24 cellular contexts compared by ENCODE assay signal in genomic region chr12:62272936-62273552, GRCh38. TPM values are rescaled to one million over a fixed set of nuclear protein-coding genes. Genes with fewer than 3 reads are reported as not detected.
A peak's percentile ranks its signal among the peaks of the same experiment; 100 is the strongest.
DNase-seq lines count a peak whose midpoint lies in the region; ATAC-seq and TF ChIP-seq lines count a peak whose summit lies in the region.
"Had no signal": no experiment of that assay in that cellular context is flagged by ENCODE, and none has a peak within 500 bp of the region (broad histone marks: within the 10 kb centered on the region; RNA-seq: fewer than 3 reads in every experiment).

No MANE protein-coding gene starts in this region.

- POLR2A ChIA-PET in CD8-positive, alpha-beta T cell (lab: Charles Lee): no interaction called here
- POLR2A ChIA-PET in naive thymus-derived CD8-positive, alpha-beta T cell (lab: Charles Lee): no interaction called here

- no peak for ATAC-seq in activated T-cell treated with anti-CD3 and anti-CD28 coated beads, Interleukin-2, amount 50 U/mL, for 4 hours
- no peak for ATAC-seq in CD8-positive, alpha-beta T cell
- no peak for ATAC-seq in naive thymus-derived CD8-positive, alpha-beta T cell

- H3K9me3 ChIP-seq in CD8-positive, alpha-beta T cell (ENCODE audit: low read length): no peaks in the 10 kb centered on the region
- no peaks in the 10 kb centered on the region for H3K9me3 ChIP-seq in effector memory CD4-positive, alpha-beta T cell (ENCODE audit: control insufficient read depth, low read length)
- H3K9me3 ChIP-seq: heart left ventricle, SK-N-SH had no signal

- intact Hi-C loops in CD8-positive, alpha-beta T cell (cut with DNase I, micrococcal nuclease): no loop called here
- intact Hi-C loops in activated T-helper 1 cell treated with anti-CD3 and anti-CD28 coated beads, Interleukin-12 subunit alpha, Interleukin-12 subunit beta, Interleukin-2, Interleukin-4 antibody, amounts not matched to agents 30 ng/mL and 10 ng/mL and 1 ng/mL, durations not matched to agents 14 hours and 24 hours and 36 hours (cut with micrococcal nuclease): loop anchor here (1.0 to 2.0 kb wide), 2 partner anchors 9 to 14 kb away; no protein-coding TSS in a partner anchor

- H3K27me3 Mint-ChIP-seq in activated T-cell treated with anti-CD3 and anti-CD28 coated beads, Interleukin-2, amount 50 U/mL, for 4 hours (ENCODE audit: low read depth): no peaks in the 10 kb centered on the region
- H3K27me3 Mint-ChIP-seq in CD8-positive, alpha-beta T cell (ENCODE audit: low read depth): no peaks in the 10 kb centered on the region
- no peaks in the 10 kb centered on the region for H3K27me3 Mint-ChIP-seq in activated T-helper 1 cell treated with anti-CD3 and anti-CD28 coated beads, Interleukin-12 subunit alpha, Interleukin-12 subunit beta, Interleukin-2, Interleukin-4 antibody, amounts not matched to agents 30 ng/mL and 10 ng/mL and 1 ng/mL, durations not matched to agents 14 hours and 24 hours and 36 hours (ENCODE audit: insufficient read depth)
- no peaks in the 10 kb centered on the region for H3K27me3 Mint-ChIP-seq in naive thymus-derived CD8-positive, alpha-beta T cell
- H3K27me3 Mint-ChIP-seq: activated naive CD4-positive, alpha-beta T cell treated with anti-CD3 and anti-CD28 coated beads, Interleukin-2, amount 10 ng/mL, durations not matched to agents 7 days and 5 days had no signal

- H3K9me3 Mint-ChIP-seq in activated T-cell treated with anti-CD3 and anti-CD28 coated beads, Interleukin-2, amount 50 U/mL, for 4 hours: no peaks in the 10 kb centered on the region
- H3K9me3 Mint-ChIP-seq in CD8-positive, alpha-beta T cell: no peaks in the 10 kb centered on the region
- H3K9me3 Mint-ChIP-seq in activated T-helper 1 cell treated with anti-CD3 and anti-CD28 coated beads, Interleukin-12 subunit alpha, Interleukin-12 subunit beta, Interleukin-2, Interleukin-4 antibody, amounts not matched to agents 30 ng/mL and 10 ng/mL and 1 ng/mL, durations not matched to agents 14 hours and 24 hours and 36 hours: no peaks in the 10 kb centered on the region
- H3K9me3 Mint-ChIP-seq in naive thymus-derived CD8-positive, alpha-beta T cell: no peaks in the 10 kb centered on the region
- H3K9me3 Mint-ChIP-seq: activated naive CD4-positive, alpha-beta T cell treated with anti-CD3 and anti-CD28 coated beads, Interleukin-2, amount 10 ng/mL, durations not matched to agents 7 days and 5 days had no signal

- CTCF ChIA-PET in CD8-positive, alpha-beta T cell (lab: Charles Lee): no interaction called here

- TF ChIP-seq CTCF in CD8-positive, alpha-beta T cell (IDR thresholded peaks at IDR 0.05): no peak

- H3K36me3 Mint-ChIP-seq in activated T-cell treated with anti-CD3 and anti-CD28 coated beads, Interleukin-2, amount 50 U/mL, for 4 hours (ENCODE audit: insufficient read depth): peaks cover 16% of the 10 kb centered on the region
- H3K36me3 Mint-ChIP-seq in CD8-positive, alpha-beta T cell: peaks cover 17% of the 10 kb centered on the region
- H3K36me3 Mint-ChIP-seq in activated T-helper 1 cell treated with anti-CD3 and anti-CD28 coated beads, Interleukin-12 subunit alpha, Interleukin-12 subunit beta, Interleukin-2, Interleukin-4 antibody, amounts not matched to agents 30 ng/mL and 10 ng/mL and 1 ng/mL, durations not matched to agents 14 hours and 24 hours and 36 hours (ENCODE audit: low read depth): peaks cover 23% of the 10 kb centered on the region
- peaks cover 0 to 11% (median 2%) of the 10 kb centered on the region in 3 donors for H3K36me3 Mint-ChIP-seq in naive thymus-derived CD8-positive, alpha-beta T cell

- H3K4me1 Mint-ChIP-seq in activated T-cell treated with anti-CD3 and anti-CD28 coated beads, Interleukin-2, amount 50 U/mL, for 4 hours (ENCODE audit: low read depth): peaks cover 82% of the 10 kb centered on the region
- peaks cover 90% of the 10 kb centered on the region for H3K4me1 Mint-ChIP-seq in CD8-positive, alpha-beta T cell (ENCODE audit: low read depth)
- peaks cover 78% of the 10 kb centered on the region for H3K4me1 Mint-ChIP-seq in activated T-helper 1 cell treated with anti-CD3 and anti-CD28 coated beads, Interleukin-12 subunit alpha, Interleukin-12 subunit beta, Interleukin-2, Interleukin-4 antibody, amounts not matched to agents 30 ng/mL and 10 ng/mL and 1 ng/mL, durations not matched to agents 14 hours and 24 hours and 36 hours (ENCODE audit: low read depth)
- H3K4me1 Mint-ChIP-seq in naive thymus-derived CD8-positive, alpha-beta T cell: peaks cover 38 to 91% (median 72%) of the 10 kb centered on the region in 4 donors

- H3K4me1 ChIP-seq in CD8-positive, alpha-beta T cell (ENCODE audit: insufficient read depth, low read length): peaks cover 66% of the 10 kb centered on the region
- H3K4me1 ChIP-seq in effector memory CD4-positive, alpha-beta T cell (ENCODE audit: control insufficient read depth, insufficient read depth, low read length, poor library complexity, severe bottlenecking): peaks cover 33% of the 10 kb centered on the region

- peak overlapping the region; percentile 75 for H3K27ac Mint-ChIP-seq in CD8-positive, alpha-beta T cell
- no peak overlapping the region for H3K27ac Mint-ChIP-seq in activated T-helper 1 cell treated with anti-CD3 and anti-CD28 coated beads, Interleukin-12 subunit alpha, Interleukin-12 subunit beta, Interleukin-2, Interleukin-4 antibody, amounts not matched to agents 30 ng/mL and 10 ng/mL and 1 ng/mL, durations not matched to agents 14 hours and 24 hours and 36 hours
- peak overlapping the region in 8 of 10 donors; percentile 4 to 76 (median 40) for H3K27ac Mint-ChIP-seq in naive thymus-derived CD8-positive, alpha-beta T cell
- H3K27ac Mint-ChIP-seq: activated naive CD4-positive, alpha-beta T cell treated with anti-CD3 and anti-CD28 coated beads, Interleukin-2, amount 10 ng/mL, durations not matched to agents 7 days and 5 days had no signal

- H3K4me3 Mint-ChIP-seq in activated T-cell treated with anti-CD3 and anti-CD28 coated beads, Interleukin-2, amount 50 U/mL, for 4 hours: peak overlapping the region; percentile 34
- peak overlapping the region; percentile 42 for H3K4me3 Mint-ChIP-seq in CD8-positive, alpha-beta T cell
- peak overlapping the region; percentile 23 for H3K4me3 Mint-ChIP-seq in activated T-helper 1 cell treated with anti-CD3 and anti-CD28 coated beads, Interleukin-12 subunit alpha, Interleukin-12 subunit beta, Interleukin-2, Interleukin-4 antibody, amounts not matched to agents 30 ng/mL and 10 ng/mL and 1 ng/mL, durations not matched to agents 14 hours and 24 hours and 36 hours
- peak overlapping the region; percentile 16 to 75 (median 48) for H3K4me3 Mint-ChIP-seq in naive thymus-derived CD8-positive, alpha-beta T cell
- H3K4me3 Mint-ChIP-seq: activated naive CD4-positive, alpha-beta T cell treated with anti-CD3 and anti-CD28 coated beads, Interleukin-2, amount 10 ng/mL, durations not matched to agents 7 days and 5 days had no signal

- no peaks in the 10 kb centered on the region for H3K27me3 ChIP-seq in CD8-positive, alpha-beta T cell (ENCODE audit: insufficient read depth, low read length)
- H3K27me3 ChIP-seq in effector memory CD4-positive, alpha-beta T cell (replicated peaks; ENCODE audit: control insufficient read depth, insufficient read depth, low read length, poor library complexity, severe bottlenecking): no peaks in the 10 kb centered on the region
- H3K27me3 ChIP-seq: BLaER1 treated with 17β-estradiol and CSF1 and Interleukin-3, amounts not matched to agents 10 nM and 100 nM; heart left ventricle had no signal

- DNase-seq in activated T-cell treated with anti-CD3 and anti-CD28 coated beads, Interleukin-2, amount 50 U/mL, for 4 hours: no peak
- no peak for DNase-seq in activated T-cell treated with anti-CD3 and anti-CD28 coated beads, Interleukin-2, amount 50 U/mL, for 48 hours
- DNase-seq in CD8-positive, alpha-beta T cell: no peak
- no peak for DNase-seq in activated T-helper 1 cell treated with anti-CD3 and anti-CD28 coated beads, Interleukin-12 subunit alpha, Interleukin-12 subunit beta, Interleukin-2, Interleukin-4 antibody, amounts not matched to agents 30 ng/mL and 10 ng/mL and 1 ng/mL, durations not matched to agents 14 hours and 24 hours and 36 hours (ENCODE audit: low spot score)
- DNase-seq in naive thymus-derived CD8-positive, alpha-beta T cell: no peak
- no peak for DNase-seq in effector memory CD4-positive, alpha-beta T cell
- DNase-seq in epidermal melanocyte (ENCODE audit: insufficient read length, low spot score): no peak
- DNase-seq: ACHN; activated CD4-positive, alpha-beta T cell treated with anti-CD3 and anti-CD28 coated beads, Interleukin-2, amount 50 U/mL, for 48 hours; activated naive CD4-positive, alpha-beta T cell treated with anti-CD3 and anti-CD28 coated beads, Interleukin-2, amount 10 ng/mL, durations not matched to agents 7 days and 5 days; central memory CD4-positive, alpha-beta T cell; HCEC 1CT; heart left ventricle; mesenchymal stem cell; NCI-H1105 treated with DMSO at 0.1 percent for 48 hours; NCI-H2029 treated with DMSO at 0.1 percent for 48 hours; NCI-H345; occipital lobe; SK-N-SH; stimulated activated CD4-positive, alpha-beta T cell treated with anti-CD3 and anti-CD28 coated beads, Interleukin-2, amount 100 ng/mL, for 24 hours had no signal

- H3K4me3 ChIP-seq in CD8-positive, alpha-beta T cell (ENCODE audit: low read depth, low read length): no peak overlapping the region
- no peak overlapping the region for H3K4me3 ChIP-seq in effector memory CD4-positive, alpha-beta T cell (ENCODE audit: insufficient read depth, low read depth, low read length, poor library complexity, severe bottlenecking)
- H3K4me3 ChIP-seq: BLaER1 treated with 17β-estradiol and CSF1 and Interleukin-3, amounts not matched to agents 10 nM and 100 nM; heart left ventricle; smooth muscle cell had no signal

- H3K27ac ChIP-seq in CD8-positive, alpha-beta T cell (ENCODE audit: low read depth, low read length): no peak overlapping the region
- no peak overlapping the region for H3K27ac ChIP-seq in effector memory CD4-positive, alpha-beta T cell (ENCODE audit: insufficient read depth, low read length, poor library complexity, severe bottlenecking)
- H3K27ac ChIP-seq: BLaER1 treated with 17β-estradiol and CSF1 and Interleukin-3, amounts not matched to agents 10 nM and 100 nM; RWPE1; VCaP had no signal

- H3K36me3 ChIP-seq in CD8-positive, alpha-beta T cell (ENCODE audit: insufficient read depth, low read length): no peaks in the 10 kb centered on the region
- H3K36me3 ChIP-seq in effector memory CD4-positive, alpha-beta T cell (ENCODE audit: control insufficient read depth, insufficient read depth, low read length): no peaks in the 10 kb centered on the region

RNA-seq across cellular contexts. Expression of gene USP15, which starts 12.8 kb away (rescaled TPM):
- 10 to 100 TPM; 82.0 to 98.2 (median 94.3) TPM for total RNA-seq in activated T-cell treated with anti-CD3 and anti-CD28 coated beads, Interleukin-2, amount 50 U/mL, for 4 hours
- total RNA-seq in CD8-positive, alpha-beta T cell: 100 to 1,000 TPM; 213 to 224 TPM
- 100 and 110 TPM in 2 replicates for total RNA-seq in activated T-helper 1 cell treated with anti-CD3 and anti-CD28 coated beads, Interleukin-12 subunit alpha, Interleukin-12 subunit beta, Interleukin-2, Interleukin-4 antibody, amounts not matched to agents 30 ng/mL and 10 ng/mL and 1 ng/mL, durations not matched to agents 14 hours and 24 hours and 36 hours
- 100 to 1,000 TPM; 153 to 164 TPM for total RNA-seq in naive thymus-derived CD8-positive, alpha-beta T cell
- polyA plus RNA-seq in naive thymus-derived CD8-positive, alpha-beta T cell: 10 to 100 TPM; 49.1 to 57.0 (median 54.6) TPM
